In genomic region chr7:152313879-152314604, GRCh38 we compare ENCODE assay signal across 8 cellular contexts.
DNase-seq lines count a peak whose midpoint lies in the region; ATAC-seq and TF ChIP-seq lines count a peak whose summit lies in the region.

No MANE protein-coding gene starts in this region.

- H3K27me3 ChIP-seq in endodermal cell (ENCODE audit: control insufficient read depth, insufficient read depth, low read length, poor library complexity, severe bottlenecking) = no peaks in the 10 kb centered on the region

- H3K4me3 ChIP-seq in endodermal cell (ENCODE audit: low read length) = no peak overlapping the region

- H3K36me3 Mint-ChIP-seq in endodermal cell (ENCODE audit: low read depth) (peaks cover 19% of the 10 kb centered on the region), nephron (ENCODE audit: low read depth) (peaks cover 32% of the 10 kb centered on the region), progenitor cell of endocrine pancreas (ENCODE audit: insufficient read depth) (peaks cover 3% of the 10 kb centered on the region)

- DNase-seq in Ammon's horn (ENCODE audit: low spot score) = peak; percentile 18
- peak; percentile 77 for DNase-seq in HT1080 (ENCODE audit: low read depth)
- peak; percentile 14 to 65 for DNase-seq in NOMO-1 (lab: John Stamatoyannopoulos, UW; ENCODE audit: unreplicated experiment in 2 of 2)
- DNase-seq in endodermal cell = no peak
- no peak for DNase-seq in progenitor cell of endocrine pancreas (ENCODE audit: low spot score, unreplicated experiment)

- no peak overlapping the region for H3K9ac ChIP-seq in endodermal cell (ENCODE audit: extremely low read depth, low read length, poor library complexity, severe bottlenecking)

- peaks cover 23% of the 10 kb centered on the region for H3K36me3 ChIP-seq in endodermal cell (ENCODE audit: control insufficient read depth, insufficient read depth, low read length)

- no peaks in the 10 kb centered on the region for H3K9me3 ChIP-seq in endodermal cell (ENCODE audit: control insufficient read depth, low read length)

- H3K27ac ChIP-seq in endodermal cell (ENCODE audit: low read depth, low read length) = no peak overlapping the region

- H3K4me1 Mint-ChIP-seq in endodermal cell = peaks cover 5% of the 10 kb centered on the region
- H3K4me1 Mint-ChIP-seq in nephron = peaks cover 52% of the 10 kb centered on the region
- peaks cover 18% of the 10 kb centered on the region for H3K4me1 Mint-ChIP-seq in progenitor cell of endocrine pancreas (ENCODE audit: low read depth)

- H3K4me3 Mint-ChIP-seq in endodermal cell = no peak overlapping the region
- H3K4me3 Mint-ChIP-seq in nephron = peak overlapping the region in 2 of 3 experiments; percentile 16 to 29
- H3K4me3 Mint-ChIP-seq in progenitor cell of endocrine pancreas (ENCODE audit: low read depth) = no peak overlapping the region

- H3K27me3 Mint-ChIP-seq in endodermal cell (ENCODE audit: insufficient read depth) (no peaks in the 10 kb centered on the region), nephron (ENCODE audit: low read depth) (no peaks in the 10 kb centered on the region), progenitor cell of endocrine pancreas (no peaks in the 10 kb centered on the region)

- peak overlapping the region; percentile 28 for H3K27ac Mint-ChIP-seq in endodermal cell
- peak overlapping the region; percentile 72 to 82 (median 78) for H3K27ac Mint-ChIP-seq in nephron
- no peak overlapping the region for H3K27ac Mint-ChIP-seq in progenitor cell of endocrine pancreas

- TF ChIP-seq CTCF in endodermal cell (conservative IDR thresholded peaks at IDR 0.05) = no peak
- TF ChIP-seq CTCF in nephron (IDR thresholded peaks at IDR 0.05; ENCODE audit: unreplicated experiment in 3 of 3) = no peak
- TF ChIP-seq CTCF in progenitor cell of endocrine pancreas (IDR thresholded peaks at IDR 0.05; ENCODE audit: unreplicated experiment) = no peak

- no peaks in the 10 kb centered on the region for H3K4me1 ChIP-seq in endodermal cell (ENCODE audit: control insufficient read depth, insufficient read depth, low read length)

- WGBS in endodermal cell (ENCODE audit: insufficient coverage in 1 of 2, insufficient read length in 1 of 2), 2 experiments = 80% methylated on average over 1 of the region's 1 CpG; no CpG with 5 or more reads in 1 of the 2 experiments

- ATAC-seq in HG03342 (IDR thresholded peaks at IDR 0.05; ENCODE audit: unreplicated experiment) = no peak
- no peak for ATAC-seq in HG03460 (IDR thresholded peaks at IDR 0.05; ENCODE audit: unreplicated experiment)

- H3K9me3 Mint-ChIP-seq in endodermal cell = no peaks in the 10 kb centered on the region
- no peaks in the 10 kb centered on the region for H3K9me3 Mint-ChIP-seq in nephron
- H3K9me3 Mint-ChIP-seq in progenitor cell of endocrine pancreas (ENCODE audit: low read depth) = no peaks in the 10 kb centered on the region

Comparison
In these comparisons a context has a peak if more than half of its experiments do, and no peak if none do; other contexts are left out.
1. DNase-seq: peak in Ammon's horn (single experiment), HT1080 (single experiment) and NOMO-1 (2 of 2); none in endodermal cell (single experiment) and progenitor cell of endocrine pancreas (single experiment).
2. H3K4me3 Mint-ChIP-seq: peak in nephron (2 of 3); none in endodermal cell (single experiment) and progenitor cell of endocrine pancreas (single experiment).